In genomic region chr1:168085401-168085872, GRCh38 we compare ENCODE assay signal across 13 cellular contexts. TPM values are rescaled to one million over a fixed set of nuclear protein-coding genes. Genes with fewer than 3 reads are reported as not detected.
A peak's percentile ranks its signal among the peaks of the same experiment; 100 is the strongest.
DNase-seq lines count a peak whose midpoint lies in the region; TF ChIP-seq lines count a peak whose summit lies in the region.
"Had no signal": no experiment of that assay in that cellular context is flagged by ENCODE, and none has a peak within 500 bp of the region (broad histone marks: within the 10 kb centered on the region; RNA-seq: fewer than 3 reads in every experiment).

No MANE protein-coding gene starts in this region.

- H3K4me3 Mint-ChIP-seq in glutamatergic neuron (ENCODE audit: unreplicated experiment) (no peak overlapping the region), nephron (no peak overlapping the region)
- H3K4me3 Mint-ChIP-seq in activated T-cell treated with anti-CD3 and anti-CD28 coated beads, Interleukin-2, amount 50 U/mL, for 24 hours, result no peak overlapping the region
- H3K4me3 Mint-ChIP-seq: brain had no signal

- H3K4me2 ChIP-seq in GM23248 (ENCODE audit: unreplicated experiment), result no peak overlapping the region
- H3K4me2 ChIP-seq: BLaER1 had no signal

- no peak overlapping the region for H3K9ac ChIP-seq in GM23248
- H3K9ac ChIP-seq: BLaER1 had no signal

- H3K36me3 ChIP-seq in adrenal gland (replicated peaks in 1 of 2), result no peaks in the 10 kb centered on the region
- peaks cover 0 to 22% (median 0%) of the 10 kb centered on the region in 3 donors for H3K36me3 ChIP-seq in tibial artery
- no peaks in the 10 kb centered on the region; the same call in 1 of the 2 replicates for H3K36me3 ChIP-seq in GM23248 (ENCODE audit: low read depth)
- H3K36me3 ChIP-seq: BLaER1 had no signal

- 52 to 69% (median 63%) methylated on average over 1 to 16 of the region's 16 CpGs for WGBS in adrenal gland, 4 donors
- WGBS in GM23248 (ENCODE audit: low coverage in 1 of 2, low lambda C conversion rate in 2 of 2, missing lambda C conversion rate in 2 of 2), 2 experiments, result 44 to 48% methylated on average over 16 of the region's 16 CpGs

- in situ Hi-C loops in GM23248 (cut with MboI) (no loop called here), GM13977 (cut with MboI; ENCODE audit: low pct_unique_long_range_greater_than_20kb, low sequenced_read_pairs, unreplicated experiment) (no loop called here)

- H3K27ac Mint-ChIP-seq in glutamatergic neuron (ENCODE audit: unreplicated experiment), result peak overlapping the region; percentile 68
- H3K27ac Mint-ChIP-seq in nephron, result peak overlapping the region in 2 of 3 experiments; percentile 73 to 83
- H3K27ac Mint-ChIP-seq in activated T-cell treated with anti-CD3 and anti-CD28 coated beads, Interleukin-2, amount 50 U/mL, for 24 hours, result no peak overlapping the region

- H3K4me3 ChIP-seq in adrenal gland, result no peak overlapping the region
- peak overlapping the region; percentile 24 to 28 for H3K4me3 ChIP-seq in tibial artery
- H3K4me3 ChIP-seq in GM23248, result no peak overlapping the region
- H3K4me3 ChIP-seq: BLaER1 had no signal

- H3K9me3 Mint-ChIP-seq in glutamatergic neuron (ENCODE audit: unreplicated experiment) (peaks cover 10% of the 10 kb centered on the region), nephron (no peaks in the 10 kb centered on the region)
- H3K9me3 Mint-ChIP-seq in activated T-cell treated with anti-CD3 and anti-CD28 coated beads, Interleukin-2, amount 50 U/mL, for 24 hours, result no peaks in the 10 kb centered on the region
- H3K9me3 Mint-ChIP-seq: brain had no signal

- peak in 6 of 7 donors; percentile 31 to 78 (median 40) for DNase-seq in adrenal gland
- peak; percentile 36 for DNase-seq in glutamatergic neuron
- peak; percentile 71 to 89 for DNase-seq in tibial artery
- no peak for DNase-seq in GM23248
- no peak for DNase-seq in activated T-cell treated with anti-CD3 and anti-CD28 coated beads, Interleukin-2, amount 50 U/mL, for 24 hours
- no peak for DNase-seq in GM13977 (ENCODE audit: low spot score)
- no peak for DNase-seq in 8988T
- DNase-seq: NCI-H2107, SW 1271 had no signal

- H3K79me2 ChIP-seq in GM23248 (ENCODE audit: insufficient read depth), result no peaks in the 10 kb centered on the region

- H3K4me1 ChIP-seq in adrenal gland (replicated peaks in 1 of 2), result peaks cover 3 to 38% of the 10 kb centered on the region in 2 donors
- peaks cover 0 to 37% (median 33%) of the 10 kb centered on the region in 4 donors for H3K4me1 ChIP-seq in tibial artery
- peaks cover 16% of the 10 kb centered on the region for H3K4me1 ChIP-seq in GM23248 (ENCODE audit: insufficient read depth)
- H3K4me1 ChIP-seq: BLaER1 had no signal

- H3K27me3 Mint-ChIP-seq in glutamatergic neuron (ENCODE audit: unreplicated experiment) (peaks cover 3% of the 10 kb centered on the region), nephron (ENCODE audit: low read depth) (no peaks in the 10 kb centered on the region)
- no peaks in the 10 kb centered on the region for H3K27me3 Mint-ChIP-seq in activated T-cell treated with anti-CD3 and anti-CD28 coated beads, Interleukin-2, amount 50 U/mL, for 24 hours
- H3K27me3 Mint-ChIP-seq: brain had no signal

- peaks cover 22% of the 10 kb centered on the region for H3F3A ChIP-seq in GM23248 (ENCODE audit: insufficient read depth)

- H3K36me3 Mint-ChIP-seq in glutamatergic neuron (ENCODE audit: unreplicated experiment) (no peaks in the 10 kb centered on the region), nephron (ENCODE audit: low read depth) (peaks cover 58% of the 10 kb centered on the region)
- no peaks in the 10 kb centered on the region for H3K36me3 Mint-ChIP-seq in activated T-cell treated with anti-CD3 and anti-CD28 coated beads, Interleukin-2, amount 50 U/mL, for 24 hours (ENCODE audit: low read depth)

- H3K4me1 Mint-ChIP-seq in glutamatergic neuron (ENCODE audit: low read depth, unreplicated experiment) (peaks cover 12% of the 10 kb centered on the region), nephron (peaks cover 19% of the 10 kb centered on the region)
- peaks cover 5% of the 10 kb centered on the region for H3K4me1 Mint-ChIP-seq in activated T-cell treated with anti-CD3 and anti-CD28 coated beads, Interleukin-2, amount 50 U/mL, for 24 hours (ENCODE audit: low read depth)

- TF ChIP-seq CTCF in adrenal gland (IDR thresholded peaks at IDR 0.05), result no peak
- no peak for TF ChIP-seq CTCF in glutamatergic neuron (IDR thresholded peaks at IDR 0.05; ENCODE audit: partially characterized antibody, unreplicated experiment)
- no peak for TF ChIP-seq CTCF in nephron (IDR thresholded peaks at IDR 0.05; ENCODE audit: unreplicated experiment in 3 of 3)
- no peak for TF ChIP-seq CTCF in tibial artery (IDR thresholded peaks at IDR 0.05)
- no peak for TF ChIP-seq CTCF in GM13977 (IDR thresholded peaks at IDR 0.05; ENCODE audit: extremely low read depth, insufficient read depth, missing control alignments)

- H3K9me2 ChIP-seq in GM23248 (ENCODE audit: insufficient read depth), result no peaks in the 10 kb centered on the region

- no peak for TF ChIP-seq POLR2A in adrenal gland (IDR thresholded peaks at IDR 0.05)

- intact Hi-C loops in adrenal gland (cut with DNase I) (loop anchor here in 1 of 2 donors (10.0 kb wide), 2 partner anchors 59 to 361 kb away; partner anchors contain the start of gene MPZL1), tibial artery (cut with DNase I; ENCODE audit: low total_unique reads) (loop anchor here (5.0 to 10.0 kb wide), 4 partner anchors 37 to 361 kb away; partner anchors contain the start of gene MPZL1)

- H2AFZ ChIP-seq in GM23248, result no peak overlapping the region

- no peaks in the 10 kb centered on the region for H4K20me1 ChIP-seq in GM23248 (ENCODE audit: insufficient read depth)
- H4K20me1 ChIP-seq: BLaER1 had no signal

- H3K9me3 ChIP-seq in adrenal gland (replicated peaks in 1 of 3) (no peaks in the 10 kb centered on the region), tibial artery (no peaks in the 10 kb centered on the region), GM23248 (ENCODE audit: low read depth) (no peaks in the 10 kb centered on the region)
- H3K9me3 ChIP-seq: BLaER1 had no signal

- H3K27me3 ChIP-seq in adrenal gland (no peaks in the 10 kb centered on the region), tibial artery (no peaks in the 10 kb centered on the region), GM23248 (replicated peaks; ENCODE audit: insufficient read depth) (no peaks in the 10 kb centered on the region)
- H3K27me3 ChIP-seq: BLaER1 had no signal

- peak overlapping the region in 3 of 5 donors; percentile 15 to 73 (median 49) for H3K27ac ChIP-seq in adrenal gland
- H3K27ac ChIP-seq in tibial artery, result peak overlapping the region; percentile 74 to 79
- no peak overlapping the region for H3K27ac ChIP-seq in GM23248
- H3K27ac ChIP-seq: BLaER1, VCaP had no signal

RNA-seq across cellular contexts. Expression of gene GPR161, which starts 51.3 kb away (rescaled TPM):
- total RNA-seq in adrenal gland (1 to 10 TPM; 1.9 to 4.8 (median 3.5) TPM), glutamatergic neuron (ENCODE audit: unreplicated experiment) (69.3 TPM)
- polyA plus RNA-seq in adrenal gland (1 to 10 TPM in 2 of 3 donors, under 1 TPM in 1; 0.75 to 1.9 (median 1.9) TPM), GM23248 (2016; fragmentation: Nextera tagmentation; extraction: Ambion mirVana) (11.0 and 11.8 TPM in 2 replicates)
- 9.0 and 14.2 TPM in 2 replicates for total RNA-seq in GM23248 (2014; rRNA removed; shearing (Covaris generic))

Comparison
In these comparisons a context has a peak if more than half of its experiments do, and no peak if none do; other contexts are left out.
1. DNase-seq: peak in adrenal gland (6 of 7), glutamatergic neuron (single experiment) and tibial artery (2 of 2); none in GM23248 (single experiment), activated T-cell treated with anti-CD3 and anti-CD28 coated beads, Interleukin-2, amount 50 U/mL, for 24 hours (single experiment), GM13977 (single experiment) and 8988T (single experiment).
2. H3K4me3 ChIP-seq: peak in tibial artery (2 of 2); none in adrenal gland (0 of 4) and GM23248 (single experiment).